24 cellular contexts compared by ENCODE assay signal in the genomic region with DNA sequence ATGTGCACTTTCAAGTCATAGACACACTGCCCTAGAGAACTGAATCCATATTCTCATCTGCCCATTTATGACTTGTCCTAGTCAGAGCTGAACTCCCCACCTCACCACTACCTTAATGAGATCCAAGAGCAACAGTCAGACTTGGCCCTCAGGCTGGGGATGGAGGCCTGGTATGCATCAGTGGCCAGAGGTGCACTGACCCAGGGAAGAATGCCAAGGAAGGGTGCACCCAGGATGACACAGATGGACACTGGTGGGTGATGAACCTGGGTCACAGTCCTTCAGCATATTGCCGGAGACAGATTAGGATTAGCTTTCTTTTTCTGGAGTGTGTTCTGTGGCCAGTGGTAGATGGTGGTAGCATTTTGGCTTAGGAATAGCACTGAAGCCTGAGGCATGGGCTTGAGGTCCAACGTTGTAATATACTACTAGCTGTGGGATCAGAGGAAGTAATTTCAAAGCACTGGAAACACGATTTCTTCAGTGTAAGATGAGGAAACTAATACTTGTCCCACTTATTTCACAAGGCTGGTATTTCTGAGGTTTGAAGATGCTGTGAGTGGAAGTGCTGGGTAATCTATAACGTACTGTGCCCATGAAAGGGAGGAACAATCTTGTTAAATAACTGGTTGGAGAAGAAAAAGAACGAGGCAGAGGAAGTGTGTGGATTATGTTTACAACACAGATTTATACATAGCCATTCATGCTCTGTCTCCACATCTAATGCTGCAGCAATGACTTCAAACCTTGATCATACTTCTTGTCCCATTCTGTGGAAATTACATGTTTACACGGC.
"Had no signal": no experiment of that assay in that cellular context is flagged by ENCODE, and none has a peak within 500 bp of the region (broad histone marks: within the 10 kb centered on the region; RNA-seq: fewer than 3 reads in every experiment).

No MANE protein-coding gene starts in this region.

- H3K9ac ChIP-seq: parathyroid adenoma had no signal

- H3K4me3 Mint-ChIP-seq: activated CD4-positive, alpha-beta memory T cell treated with anti-CD3 and anti-CD28 coated beads for 36 hours; activated naive CD4-positive, alpha-beta T cell treated with anti-CD3 and anti-CD28 coated beads for 36 hours; activated naive CD8-positive, alpha-beta T cell treated with anti-CD3 and anti-CD28 coated beads, Interleukin-2, amount 10 ng/mL, durations not matched to agents 7 days and 5 days; immature natural killer cell; memory B cell; nephron; stimulated activated naive B cell treated with anti-CD40 and anti-IgM and Interleukin-4, amounts not matched to agents 10 μg/mL and 1 μg/mL and 100 μg/mL, for 72 hours; T-helper 17 cell had no signal

- H3K79me2 ChIP-seq: parathyroid adenoma had no signal

- H3K4me1 ChIP-seq: parathyroid adenoma had no signal

- H3K27me3 ChIP-seq: upper lobe of left lung had no signal

- H3K4me3 ChIP-seq: left ventricle myocardium inferior, thoracic aorta, upper lobe of left lung had no signal

- H3K36me3 ChIP-seq: left ventricle myocardium inferior had no signal

- ATAC-seq: sciatic nerve; stimulated activated naive B cell treated with anti-CD40 and anti-IgM and Interleukin-4, amounts not matched to agents 10 μg/mL and 1 μg/mL and 100 μg/mL, for 72 hours; T-helper 17 cell had no signal

- H3K27ac Mint-ChIP-seq: activated CD4-positive, alpha-beta memory T cell treated with anti-CD3 and anti-CD28 coated beads for 36 hours; activated naive CD4-positive, alpha-beta T cell treated with anti-CD3 and anti-CD28 coated beads for 36 hours; activated naive CD8-positive, alpha-beta T cell treated with anti-CD3 and anti-CD28 coated beads, Interleukin-2, amount 10 ng/mL, durations not matched to agents 7 days and 5 days; immature natural killer cell; memory B cell; nephron; stimulated activated naive B cell treated with anti-CD40 and anti-IgM and Interleukin-4, amounts not matched to agents 10 μg/mL and 1 μg/mL and 100 μg/mL, for 72 hours; T-helper 17 cell had no signal

- H3K4me1 Mint-ChIP-seq: activated naive CD8-positive, alpha-beta T cell treated with anti-CD3 and anti-CD28 coated beads, Interleukin-2, amount 10 ng/mL, durations not matched to agents 7 days and 5 days; immature natural killer cell; T-helper 17 cell had no signal

- FAIRE-seq: endometrium, small intestine had no signal

- DNase-seq: activated CD4-positive, alpha-beta memory T cell treated with anti-CD3 and anti-CD28 coated beads for 36 hours; activated CD4-positive, alpha-beta T cell treated with anti-CD3 and anti-CD28 coated beads for 4 hours; activated CD4-positive, CD25-positive, alpha-beta regulatory T cell; activated naive CD4-positive, alpha-beta T cell treated with anti-CD3 and anti-CD28 coated beads for 36 hours; activated naive CD8-positive, alpha-beta T cell treated with anti-CD3 and anti-CD28 coated beads, Interleukin-2, amount 10 ng/mL, durations not matched to agents 7 days and 5 days; activated T-cell treated with anti-CD3 and anti-CD28 coated beads, Interleukin-2, amount 50 U/mL, for 48 hours; amniotic stem cell; effector CD4-positive, alpha-beta T cell; erythroblast; foreskin fibroblast; immature natural killer cell; left ventricle myocardium inferior; small intestine; stimulated activated CD4-positive, alpha-beta T cell treated with anti-CD3 and anti-CD28 coated beads, Interleukin-2, amount 100 ng/mL, for 24 hours; stimulated activated naive B cell treated with anti-CD40 and anti-IgM and Interleukin-4, amounts not matched to agents 10 μg/mL and 1 μg/mL and 100 μg/mL, for 72 hours; SW 1271; T-helper 17 cell; upper lobe of left lung had no signal

- H3K27me3 Mint-ChIP-seq: activated CD4-positive, alpha-beta memory T cell treated with anti-CD3 and anti-CD28 coated beads for 36 hours; stimulated activated naive B cell treated with anti-CD40 and anti-IgM and Interleukin-4, amounts not matched to agents 10 μg/mL and 1 μg/mL and 100 μg/mL, for 72 hours had no signal

- H3K9me3 ChIP-seq: left ventricle myocardium inferior, thoracic aorta, upper lobe of left lung had no signal

- H3K9me3 Mint-ChIP-seq: activated CD4-positive, alpha-beta memory T cell treated with anti-CD3 and anti-CD28 coated beads for 36 hours; activated naive CD4-positive, alpha-beta T cell treated with anti-CD3 and anti-CD28 coated beads for 36 hours; activated naive CD8-positive, alpha-beta T cell treated with anti-CD3 and anti-CD28 coated beads, Interleukin-2, amount 10 ng/mL, durations not matched to agents 7 days and 5 days; immature natural killer cell; memory B cell; nephron; stimulated activated naive B cell treated with anti-CD40 and anti-IgM and Interleukin-4, amounts not matched to agents 10 μg/mL and 1 μg/mL and 100 μg/mL, for 72 hours had no signal

- H2AFZ ChIP-seq: parathyroid adenoma had no signal

- H3K27ac ChIP-seq: left ventricle myocardium inferior, parathyroid adenoma, upper lobe of left lung had no signal
